ENCODE assay signal across 1 cellular context in the genomic region with DNA sequence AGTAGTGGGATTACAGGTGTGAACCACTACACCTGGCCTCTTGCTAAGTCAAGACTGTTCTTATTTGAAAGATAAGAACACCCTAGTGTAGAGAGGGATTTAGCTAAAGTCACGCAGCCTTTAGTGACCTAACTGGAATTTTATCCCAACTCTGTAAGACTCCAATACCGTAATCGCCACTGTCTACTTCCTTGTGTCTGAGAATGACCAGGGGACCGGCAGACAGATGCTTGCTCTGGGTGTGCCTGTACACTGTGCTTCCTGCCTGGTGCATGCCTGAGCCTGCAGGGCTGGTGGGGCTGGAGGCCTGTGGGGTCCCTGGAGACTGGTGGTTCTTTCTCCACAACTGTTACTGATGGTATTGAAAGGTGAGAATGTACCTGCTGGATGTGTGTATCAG.
TF ChIP-seq lines count a peak whose summit lies in the region.

No MANE protein-coding gene starts in this region.

TF ChIP-seq in WTC11, 78 proteins besides CTCF, POLR2A, EP300 and RAD21 (continued from another document):
- TF ChIP-seq, protein P1, sequence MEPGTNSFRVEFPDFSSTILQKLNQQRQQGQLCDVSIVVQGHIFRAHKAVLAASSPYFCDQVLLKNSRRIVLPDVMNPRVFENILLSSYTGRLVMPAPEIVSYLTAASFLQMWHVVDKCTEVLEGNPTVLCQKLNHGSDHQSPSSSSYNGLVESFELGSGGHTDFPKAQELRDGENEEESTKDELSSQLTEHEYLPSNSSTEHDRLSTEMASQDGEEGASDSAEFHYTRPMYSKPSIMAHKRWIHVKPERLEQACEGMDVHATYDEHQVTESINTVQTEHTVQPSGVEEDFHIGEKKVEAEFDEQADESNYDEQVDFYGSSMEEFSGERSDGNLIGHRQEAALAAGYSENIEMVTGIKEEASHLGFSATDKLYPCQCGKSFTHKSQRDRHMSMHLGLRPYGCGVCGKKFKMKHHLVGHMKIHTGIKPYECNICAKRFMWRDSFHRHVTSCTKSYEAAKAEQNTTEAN (CRISPR knock-in tag; IDR thresholded peaks at IDR 0.05) = no peak
- TF ChIP-seq NFATC4 (CRISPR knock-in tag; IDR thresholded peaks at IDR 0.05) = no peak
- TF ChIP-seq, protein P2, sequence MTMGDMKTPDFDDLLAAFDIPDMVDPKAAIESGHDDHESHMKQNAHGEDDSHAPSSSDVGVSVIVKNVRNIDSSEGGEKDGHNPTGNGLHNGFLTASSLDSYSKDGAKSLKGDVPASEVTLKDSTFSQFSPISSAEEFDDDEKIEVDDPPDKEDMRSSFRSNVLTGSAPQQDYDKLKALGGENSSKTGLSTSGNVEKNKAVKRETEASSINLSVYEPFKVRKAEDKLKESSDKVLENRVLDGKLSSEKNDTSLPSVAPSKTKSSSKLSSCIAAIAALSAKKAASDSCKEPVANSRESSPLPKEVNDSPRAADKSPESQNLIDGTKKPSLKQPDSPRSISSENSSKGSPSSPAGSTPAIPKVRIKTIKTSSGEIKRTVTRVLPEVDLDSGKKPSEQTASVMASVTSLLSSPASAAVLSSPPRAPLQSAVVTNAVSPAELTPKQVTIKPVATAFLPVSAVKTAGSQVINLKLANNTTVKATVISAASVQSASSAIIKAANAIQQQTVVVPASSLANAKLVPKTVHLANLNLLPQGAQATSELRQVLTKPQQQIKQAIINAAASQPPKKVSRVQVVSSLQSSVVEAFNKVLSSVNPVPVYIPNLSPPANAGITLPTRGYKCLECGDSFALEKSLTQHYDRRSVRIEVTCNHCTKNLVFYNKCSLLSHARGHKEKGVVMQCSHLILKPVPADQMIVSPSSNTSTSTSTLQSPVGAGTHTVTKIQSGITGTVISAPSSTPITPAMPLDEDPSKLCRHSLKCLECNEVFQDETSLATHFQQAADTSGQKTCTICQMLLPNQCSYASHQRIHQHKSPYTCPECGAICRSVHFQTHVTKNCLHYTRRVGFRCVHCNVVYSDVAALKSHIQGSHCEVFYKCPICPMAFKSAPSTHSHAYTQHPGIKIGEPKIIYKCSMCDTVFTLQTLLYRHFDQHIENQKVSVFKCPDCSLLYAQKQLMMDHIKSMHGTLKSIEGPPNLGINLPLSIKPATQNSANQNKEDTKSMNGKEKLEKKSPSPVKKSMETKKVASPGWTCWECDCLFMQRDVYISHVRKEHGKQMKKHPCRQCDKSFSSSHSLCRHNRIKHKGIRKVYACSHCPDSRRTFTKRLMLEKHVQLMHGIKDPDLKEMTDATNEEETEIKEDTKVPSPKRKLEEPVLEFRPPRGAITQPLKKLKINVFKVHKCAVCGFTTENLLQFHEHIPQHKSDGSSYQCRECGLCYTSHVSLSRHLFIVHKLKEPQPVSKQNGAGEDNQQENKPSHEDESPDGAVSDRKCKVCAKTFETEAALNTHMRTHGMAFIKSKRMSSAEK (CRISPR knock-in tag; IDR thresholded peaks at IDR 0.05; ENCODE audit: borderline replicate concordance) = no peak
- no peak for TF ChIP-seq ZNF232 (CRISPR knock-in tag; IDR thresholded peaks at IDR 0.05)
- no peak for TF ChIP-seq ZNF671 (CRISPR knock-in tag; IDR thresholded peaks at IDR 0.05)
- no peak for TF ChIP-seq FOXJ3 (CRISPR knock-in tag; IDR thresholded peaks at IDR 0.05; ENCODE audit: borderline replicate concordance)
- no peak for TF ChIP-seq TEAD1 (CRISPR knock-in tag; IDR thresholded peaks at IDR 0.05)
- no peak for TF ChIP-seq TEAD4 (CRISPR knock-in tag; IDR thresholded peaks at IDR 0.05)
- no peak for TF ChIP-seq NR3C1 (CRISPR knock-in tag; conservative IDR thresholded peaks at IDR 0.05; ENCODE audit: low read depth)
- no peak for TF ChIP-seq ETV6 (CRISPR knock-in tag; IDR thresholded peaks at IDR 0.05)
- TF ChIP-seq, protein P3, sequence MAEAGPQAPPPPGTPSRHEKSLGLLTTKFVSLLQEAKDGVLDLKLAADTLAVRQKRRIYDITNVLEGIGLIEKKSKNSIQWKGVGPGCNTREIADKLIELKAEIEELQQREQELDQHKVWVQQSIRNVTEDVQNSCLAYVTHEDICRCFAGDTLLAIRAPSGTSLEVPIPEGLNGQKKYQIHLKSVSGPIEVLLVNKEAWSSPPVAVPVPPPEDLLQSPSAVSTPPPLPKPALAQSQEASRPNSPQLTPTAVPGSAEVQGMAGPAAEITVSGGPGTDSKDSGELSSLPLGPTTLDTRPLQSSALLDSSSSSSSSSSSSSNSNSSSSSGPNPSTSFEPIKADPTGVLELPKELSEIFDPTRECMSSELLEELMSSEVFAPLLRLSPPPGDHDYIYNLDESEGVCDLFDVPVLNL (CRISPR knock-in tag; IDR thresholded peaks at IDR 0.05; ENCODE audit: borderline replicate concordance, low read depth) = no peak
- TF ChIP-seq, protein P4, sequence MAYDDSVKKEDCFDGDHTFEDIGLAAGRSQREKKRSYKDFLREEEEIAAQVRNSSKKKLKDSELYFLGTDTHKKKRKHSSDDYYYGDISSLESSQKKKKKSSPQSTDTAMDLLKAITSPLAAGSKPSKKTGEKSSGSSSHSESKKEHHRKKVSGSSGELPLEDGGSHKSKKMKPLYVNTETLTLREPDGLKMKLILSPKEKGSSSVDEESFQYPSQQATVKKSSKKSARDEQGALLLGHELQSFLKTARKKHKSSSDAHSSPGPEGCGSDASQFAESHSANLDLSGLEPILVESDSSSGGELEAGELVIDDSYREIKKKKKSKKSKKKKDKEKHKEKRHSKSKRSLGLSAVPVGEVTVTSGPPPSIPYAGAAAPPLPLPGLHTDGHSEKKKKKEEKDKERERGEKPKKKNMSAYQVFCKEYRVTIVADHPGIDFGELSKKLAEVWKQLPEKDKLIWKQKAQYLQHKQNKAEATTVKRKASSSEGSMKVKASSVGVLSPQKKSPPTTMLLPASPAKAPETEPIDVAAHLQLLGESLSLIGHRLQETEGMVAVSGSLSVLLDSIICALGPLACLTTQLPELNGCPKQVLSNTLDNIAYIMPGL (CRISPR knock-in tag; IDR thresholded peaks at IDR 0.05) = no peak
- TF ChIP-seq ZNF121 (CRISPR knock-in tag; IDR thresholded peaks at IDR 0.05) = no peak
